Comparison of ENCODE assay signal across 10 cellular contexts in the genomic region with DNA sequence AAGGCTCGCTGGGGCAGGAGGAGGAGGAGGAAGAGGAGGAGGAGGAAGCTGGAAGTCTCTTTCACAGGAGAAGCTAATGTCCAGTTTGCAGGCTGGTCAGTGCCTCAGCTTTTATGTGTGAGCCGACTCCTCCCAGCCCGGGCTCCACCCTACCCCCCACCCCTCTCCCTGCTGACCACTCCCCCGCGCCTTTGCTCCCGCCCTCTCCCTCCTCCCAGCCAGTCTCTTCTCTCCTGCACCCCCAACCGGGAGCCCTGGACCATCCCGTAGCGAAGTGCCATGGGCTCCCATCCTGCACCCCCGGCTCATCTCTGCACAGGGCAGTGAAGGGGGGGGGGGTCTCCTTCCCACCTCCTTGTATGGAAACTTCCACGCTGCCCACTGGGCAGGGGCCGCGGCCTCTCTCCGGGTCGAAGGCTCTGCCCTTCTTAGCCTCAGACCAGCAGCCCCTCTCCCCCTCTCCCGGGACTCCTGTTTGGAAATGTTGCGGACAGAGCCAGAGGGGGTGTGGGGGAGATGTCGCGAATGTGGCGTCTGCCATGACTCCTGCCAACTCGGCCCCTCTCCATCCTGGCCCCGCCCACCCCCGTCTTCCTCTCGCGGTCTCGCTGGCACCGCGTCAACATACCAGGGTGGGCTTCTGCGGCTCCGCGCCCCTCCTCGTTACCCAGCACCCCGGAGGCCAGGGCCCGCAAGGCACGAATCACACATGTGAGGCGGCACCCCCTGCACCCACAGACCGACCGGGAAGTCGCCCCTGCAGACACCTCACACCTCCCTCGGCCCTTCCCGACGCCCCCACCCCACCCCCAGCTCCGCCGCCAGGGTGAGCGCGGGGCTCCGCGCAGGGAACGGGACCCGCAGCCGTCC. TPM values are rescaled to one million over a fixed set of nuclear protein-coding genes. Genes with fewer than 3 reads are reported as not detected.
A peak's percentile ranks its signal among the peaks of the same experiment; 100 is the strongest.
DNase-seq lines count a peak whose midpoint lies in the region; ATAC-seq and TF ChIP-seq lines count a peak whose summit lies in the region.
"Had no signal": no experiment of that assay in that cellular context is flagged by ENCODE, and none has a peak within 500 bp of the region (broad histone marks: within the 10 kb centered on the region; RNA-seq: fewer than 3 reads in every experiment).

No MANE protein-coding gene starts in this region.

- H3K27ac Mint-ChIP-seq in activated CD4-positive, alpha-beta memory T cell treated with anti-CD3 and anti-CD28 coated beads for 36 hours = no peak overlapping the region
- no peak overlapping the region for H3K27ac Mint-ChIP-seq in activated CD4-positive, alpha-beta memory T cell treated with anti-CD3 and anti-CD28 coated beads, Interleukin-2, amount 10 ng/mL, durations not matched to agents 7 days and 5 days

- ATAC-seq in HG02623 (IDR thresholded peaks at IDR 0.05; ENCODE audit: unreplicated experiment) (no peak), HG03196 (IDR thresholded peaks at IDR 0.05; ENCODE audit: unreplicated experiment) (no peak)

- H3K9me3 Mint-ChIP-seq in activated CD4-positive, alpha-beta memory T cell treated with anti-CD3 and anti-CD28 coated beads for 36 hours = no peaks in the 10 kb centered on the region
- H3K9me3 Mint-ChIP-seq in activated CD4-positive, alpha-beta memory T cell treated with anti-CD3 and anti-CD28 coated beads, Interleukin-2, amount 10 ng/mL, durations not matched to agents 7 days and 5 days = no peaks in the 10 kb centered on the region

- WGBS in tibial nerve, 2 donors = 1 to 3% methylated on average over 33 to 38 of the region's 51 CpGs

- H3K4me1 Mint-ChIP-seq in activated CD4-positive, alpha-beta memory T cell treated with anti-CD3 and anti-CD28 coated beads for 36 hours (ENCODE audit: low read depth) = peaks cover 21% of the 10 kb centered on the region
- peaks cover 8% of the 10 kb centered on the region for H3K4me1 Mint-ChIP-seq in activated CD4-positive, alpha-beta memory T cell treated with anti-CD3 and anti-CD28 coated beads, Interleukin-2, amount 10 ng/mL, durations not matched to agents 7 days and 5 days

- POLR2A ChIA-PET in activated CD4-positive, alpha-beta memory T cell treated with anti-CD3 and anti-CD28 coated beads for 36 hours (lab: Charles Lee) = no interaction called here
- POLR2A ChIA-PET in activated CD4-positive, alpha-beta memory T cell treated with anti-CD3 and anti-CD28 coated beads, Interleukin-2, amount 10 ng/mL, durations not matched to agents 7 days and 5 days (lab: Charles Lee) = no interaction called here

- H3K27ac ChIP-seq in tibial nerve = peak overlapping the region in 2 of 4 donors; percentile 20 to 68
- H3K27ac ChIP-seq: VCaP had no signal

- H3K4me1 ChIP-seq in tibial nerve = peaks cover 0 to 41% (median 6%) of the 10 kb centered on the region in 4 donors

- peaks cover 63% of the 10 kb centered on the region for H3K27me3 Mint-ChIP-seq in activated CD4-positive, alpha-beta memory T cell treated with anti-CD3 and anti-CD28 coated beads for 36 hours
- peaks cover 56% of the 10 kb centered on the region for H3K27me3 Mint-ChIP-seq in activated CD4-positive, alpha-beta memory T cell treated with anti-CD3 and anti-CD28 coated beads, Interleukin-2, amount 10 ng/mL, durations not matched to agents 7 days and 5 days

- H3K36me3 Mint-ChIP-seq in activated CD4-positive, alpha-beta memory T cell treated with anti-CD3 and anti-CD28 coated beads for 36 hours = no peaks in the 10 kb centered on the region
- no peaks in the 10 kb centered on the region for H3K36me3 Mint-ChIP-seq in activated CD4-positive, alpha-beta memory T cell treated with anti-CD3 and anti-CD28 coated beads, Interleukin-2, amount 10 ng/mL, durations not matched to agents 7 days and 5 days (ENCODE audit: low read depth)

- TF ChIP-seq EP300 in tibial nerve (IDR thresholded peaks at IDR 0.05) = peak in 1 of 2 donors; percentile 12

- no peaks in the 10 kb centered on the region for H3K9me3 ChIP-seq in tibial nerve

- H3K4me3 Mint-ChIP-seq in activated CD4-positive, alpha-beta memory T cell treated with anti-CD3 and anti-CD28 coated beads for 36 hours = peak overlapping the region; percentile 23
- no peak overlapping the region for H3K4me3 Mint-ChIP-seq in activated CD4-positive, alpha-beta memory T cell treated with anti-CD3 and anti-CD28 coated beads, Interleukin-2, amount 10 ng/mL, durations not matched to agents 7 days and 5 days

- no peak for TF ChIP-seq CTCF in tibial nerve (IDR thresholded peaks at IDR 0.05)

- no peak for TF ChIP-seq POLR2A in tibial nerve (IDR thresholded peaks at IDR 0.05)

- peaks cover 4 to 95% of the 10 kb centered on the region in 2 donors for H3K27me3 ChIP-seq in tibial nerve

- intact Hi-C loops in activated CD4-positive, alpha-beta memory T cell treated with anti-CD3 and anti-CD28 coated beads for 36 hours (cut with micrococcal nuclease) = no loop called here

- H3K36me3 ChIP-seq in tibial nerve = no peaks in the 10 kb centered on the region

- CTCF ChIA-PET in activated CD4-positive, alpha-beta memory T cell treated with anti-CD3 and anti-CD28 coated beads for 36 hours (lab: Charles Lee) = interaction anchor here (0.6 to 1.1 kb wide), 2 partner anchors 101 to 261 kb away, joined by 3 read pairs; no protein-coding TSS in a partner anchor
- CTCF ChIA-PET in activated CD4-positive, alpha-beta memory T cell treated with anti-CD3 and anti-CD28 coated beads, Interleukin-2, amount 10 ng/mL, durations not matched to agents 7 days and 5 days (lab: Charles Lee) = no interaction called here

- no peak for DNase-seq in activated CD4-positive, alpha-beta memory T cell treated with anti-CD3 and anti-CD28 coated beads for 36 hours
- DNase-seq in activated CD4-positive, alpha-beta memory T cell treated with anti-CD3 and anti-CD28 coated beads, Interleukin-2, amount 10 ng/mL, durations not matched to agents 7 days and 5 days = no peak
- DNase-seq in astrocyte of the hippocampus (ENCODE audit: low read depth, low spot score) (peak; percentile 89), iris pigment epithelial cell (ENCODE audit: low read depth) (peak; percentile 87), tibial nerve (ENCODE audit: low spot score in 2 of 2) (peak; percentile 37 to 59), NCI-H1436 treated with DMSO at 0.1 percent for 48 hours (lab: John Stamatoyannopoulos, UW) (no peak)
- DNase-seq: DND-41 had no signal

- peak overlapping the region; percentile 18 to 54 (median 25) for H3K4me3 ChIP-seq in tibial nerve

RNA-seq across cellular contexts. Expression of gene IGF2, which starts 1.8 kb away (rescaled TPM):
- total RNA-seq in activated CD4-positive, alpha-beta memory T cell treated with anti-CD3 and anti-CD28 coated beads for 36 hours = 10 to 100 TPM; 26.5 to 27.0 TPM
- total RNA-seq in activated CD4-positive, alpha-beta memory T cell treated with anti-CD3 and anti-CD28 coated beads, Interleukin-2, amount 10 ng/mL, durations not matched to agents 7 days and 5 days = under 1 TPM; 0.70 to 0.76 TPM
- total RNA-seq in tibial nerve = 100 to 1,000 TPM; 131 to 246 (median 173) TPM

RNA-seq across cellular contexts. Expression of gene INS, which starts 23.6 kb away (rescaled TPM):
- not detected for total RNA-seq in activated CD4-positive, alpha-beta memory T cell treated with anti-CD3 and anti-CD28 coated beads for 36 hours
- total RNA-seq in activated CD4-positive, alpha-beta memory T cell treated with anti-CD3 and anti-CD28 coated beads, Interleukin-2, amount 10 ng/mL, durations not matched to agents 7 days and 5 days = not detected
- 1 to 10 TPM in 1 of 4 donors, not detected in 3; 1.8 TPM for total RNA-seq in tibial nerve

RNA-seq across cellular contexts. Expression of gene TH, which starts 34.2 kb away (rescaled TPM):
- not detected for total RNA-seq in activated CD4-positive, alpha-beta memory T cell treated with anti-CD3 and anti-CD28 coated beads for 36 hours
- total RNA-seq in activated CD4-positive, alpha-beta memory T cell treated with anti-CD3 and anti-CD28 coated beads, Interleukin-2, amount 10 ng/mL, durations not matched to agents 7 days and 5 days = not detected
- 1 to 10 TPM in 1 of 4 donors, not detected in 3; 1.3 TPM for total RNA-seq in tibial nerve

Comparison
In these comparisons a context has a peak if more than half of its experiments do, and no peak if none do; other contexts are left out.
1. RNA of gene IGF2, which starts 1.8 kb away (total RNA-seq): 131 to 246 TPM in tibial nerve and 26.5 to 27.0 TPM in activated CD4-positive, alpha-beta memory T cell treated with anti-CD3 and anti-CD28 coated beads for 36 hours; 0.70 to 0.76 TPM in activated CD4-positive, alpha-beta memory T cell treated with anti-CD3 and anti-CD28 coated beads, Interleukin-2, amount 10 ng/mL, durations not matched to agents 7 days and 5 days; every median in the first group is over 10 times any median in the second.
2. DNase-seq: peak in astrocyte of the hippocampus (single experiment), iris pigment epithelial cell (single experiment) and tibial nerve (2 of 2); none in activated CD4-positive, alpha-beta memory T cell treated with anti-CD3 and anti-CD28 coated beads for 36 hours (single experiment), activated CD4-positive, alpha-beta memory T cell treated with anti-CD3 and anti-CD28 coated beads, Interleukin-2, amount 10 ng/mL, durations not matched to agents 7 days and 5 days (single experiment) and NCI-H1436 treated with DMSO at 0.1 percent for 48 hours (single experiment).